ENCODE assay signal across 13 cellular contexts in genomic region chr18:22183647-22184161, GRCh38. TPM values are rescaled to one million over a fixed set of nuclear protein-coding genes. Genes with fewer than 3 reads are reported as not detected.
"Had no signal": no experiment of that assay in that cellular context is flagged by ENCODE, and none has a peak within 500 bp of the region (broad histone marks: within the 10 kb centered on the region; RNA-seq: fewer than 3 reads in every experiment).

No MANE protein-coding gene starts in this region.

- H3K36me3 ChIP-seq: WERI-Rb-1 had no signal

- ATAC-seq: activated CD8-positive, alpha-beta T cell treated with anti-CD3 and anti-CD28 coated beads for 36 hours; activated naive CD8-positive, alpha-beta T cell treated with anti-CD3 and anti-CD28 coated beads, Interleukin-2, amount 50 U/mL, for 24 hours; effector memory CD8-positive, alpha-beta T cell; left colon; pancreas had no signal

- H3K4me1 ChIP-seq: thyroid gland had no signal

- H3K4me3 ChIP-seq: pancreas, SK-N-MC, thyroid gland had no signal

- H3K27me3 ChIP-seq: pancreas, thyroid gland had no signal

- DNase-seq: activated CD4-positive, alpha-beta T cell treated with anti-CD3 and anti-CD28 coated beads for 4 hours; activated CD8-positive, alpha-beta memory T cell treated with anti-CD3 and anti-CD28 coated beads, Interleukin-2, amount 50 U/mL, for 48 hours; activated CD8-positive, alpha-beta T cell treated with anti-CD3 and anti-CD28 coated beads for 36 hours; activated naive CD8-positive, alpha-beta T cell treated with anti-CD3 and anti-CD28 coated beads, Interleukin-2, amount 50 U/mL, for 24 hours; effector memory CD8-positive, alpha-beta T cell; erythroblast; left colon; T-helper 1 cell; thyroid gland; WERI-Rb-1 had no signal

- H3K9me3 ChIP-seq: pancreas, thyroid gland had no signal

- H3K27ac ChIP-seq: SK-N-MC, thyroid gland, WERI-Rb-1 had no signal

RNA-seq across cellular contexts. Expression of gene GATA6, which starts 14.3 kb away (rescaled TPM):
- total RNA-seq: activated CD8-positive, alpha-beta T cell treated with anti-CD3 and anti-CD28 coated beads for 36 hours; neural crest cell had no signal
